In genomic region chrX:39309721-39310152, GRCh38 we compare ENCODE assay signal across 11 cellular contexts.
DNase-seq lines count a peak whose midpoint lies in the region; ATAC-seq, FAIRE-seq and TF ChIP-seq lines count a peak whose summit lies in the region.
"Had no signal": no experiment of that assay in that cellular context is flagged by ENCODE, and none has a peak within 500 bp of the region (broad histone marks: within the 10 kb centered on the region; RNA-seq: fewer than 3 reads in every experiment).

No MANE protein-coding gene starts in this region.

- TF ChIP-seq RAD21 in GM12878 (IDR thresholded peaks at IDR 0.05; ENCODE audit: insufficient read depth, low read depth, low read length) = no peak

- no peaks in the 10 kb centered on the region for H3K27me3 Mint-ChIP-seq in T-helper 2 cell treated with Interferon-gamma antibody and Interleukin-4, amounts not matched to agents 5 μg/mL and 100 μg/mL, for 36 hours (ENCODE audit: low read depth)

- RAD21 ChIA-PET in GM12878 (lab: Charles Lee; ENCODE audit: unreplicated experiment) = no interaction called here

- H4K20me1 ChIP-seq in GM12878 (ENCODE audit: control insufficient read depth, insufficient read depth) = no peaks in the 10 kb centered on the region

- peak overlapping the region; percentile 98 for H3K27ac Mint-ChIP-seq in T-helper 2 cell treated with Interferon-gamma antibody and Interleukin-4, amounts not matched to agents 5 μg/mL and 100 μg/mL, for 36 hours
- H3K27ac Mint-ChIP-seq: endodermal cell had no signal

- H3K4me1 Mint-ChIP-seq in T-helper 2 cell treated with Interferon-gamma antibody and Interleukin-4, amounts not matched to agents 5 μg/mL and 100 μg/mL, for 36 hours (ENCODE audit: low read depth) = peaks cover 52% of the 10 kb centered on the region

- TF ChIP-seq EP300 in GM12878 (IDR thresholded peaks at IDR 0.05; ENCODE audit: borderline replicate concordance in 1 of 2, control insufficient read depth in 1 of 2, low read depth in 2 of 2, low read length in 2 of 2) = no peak

- H3K36me3 Mint-ChIP-seq in T-helper 2 cell treated with Interferon-gamma antibody and Interleukin-4, amounts not matched to agents 5 μg/mL and 100 μg/mL, for 36 hours (ENCODE audit: low read depth) = peaks cover 21% of the 10 kb centered on the region

- no peaks in the 10 kb centered on the region for H3K27me3 ChIP-seq in GM12878 (replicated peaks in 1 of 2; ENCODE audit: control insufficient read depth in 2 of 2, insufficient read depth in 2 of 2, low read length in 1 of 2)
- H3K27me3 ChIP-seq: neutrophil had no signal

- intact Hi-C loops in GM12878 (cut with micrococcal nuclease; ENCODE audit: unreplicated experiment) = no loop called here

- H3K4me1 ChIP-seq in GM12878 (ENCODE audit: control insufficient read depth, insufficient read depth, low read length) = no peaks in the 10 kb centered on the region

- no peak overlapping the region for H3K4me3 ChIP-seq in GM12878

- ATAC-seq in GM12878 (no peak), GM18511 (IDR thresholded peaks at IDR 0.05; ENCODE audit: unreplicated experiment) (no peak), HG03342 (IDR thresholded peaks at IDR 0.05; ENCODE audit: unreplicated experiment) (no peak)

- WGBS in GM12878 (ENCODE audit: insufficient coverage, insufficient replicate concordance, low lambda C conversion rate, missing lambda C conversion rate) = 33% methylated on average over 7 of the region's 7 CpGs

- FAIRE-seq in GM12878 (lab: Jason Lieb, UNC) = no peak

- H3K36me3 ChIP-seq in GM12878 (ENCODE audit: control insufficient read depth in 2 of 2, insufficient read depth in 2 of 2, low read length in 1 of 2) = no peaks in the 10 kb centered on the region
- H3K36me3 ChIP-seq: neutrophil had no signal

- BruUV-seq in GM12878 (replicated peaks; lab: Mats Ljungman, UMichigan) = no TSS peak

- no peak for TF ChIP-seq CTCF in GM12878 (IDR thresholded peaks at IDR 0.05 in 2 of 3, conservative IDR thresholded peaks at IDR 0.05 in 1 of 3; ENCODE audit: control insufficient read depth in 2 of 3, extremely low read depth in 1 of 3, insufficient read depth in 1 of 3, low read depth in 3 of 3, low read length in 3 of 3)

- in situ Hi-C loops in GM12878 (cut with MboI) = no loop called here

- CTCF ChIA-PET in GM12878 (lab: Yijun Ruan, JAX) = interaction anchor here (0.7 kb wide), 1 partner anchor 300 kb away, joined by 3 read pairs; no protein-coding TSS in a partner anchor

- peak overlapping the region; percentile 87 for H3K4me3 Mint-ChIP-seq in T-helper 2 cell treated with Interferon-gamma antibody and Interleukin-4, amounts not matched to agents 5 μg/mL and 100 μg/mL, for 36 hours
- H3K4me3 Mint-ChIP-seq: endodermal cell had no signal

- SMC1A ChIA-PET in GM12878 (lab: Charles Lee; ENCODE audit: uncharacterized antibody, unreplicated experiment) = interaction anchor here (0.7 to 1.0 kb wide), 2 partner anchors 22 to 23 kb away, joined by 3 to 5 read pairs; no protein-coding TSS in a partner anchor

- H3K4me2 ChIP-seq in GM12878 (ENCODE audit: control insufficient read depth, insufficient read depth) = no peak overlapping the region

- DNase-seq in EH (ENCODE audit: low read depth) (peak; percentile 8), GM12878 (ENCODE audit: low read depth, low spot score) (no peak), non-pigmented ciliary epithelial cell (ENCODE audit: low read depth) (peak; percentile 11), AG20443 (ENCODE audit: low spot score) (no peak), putamen (ENCODE audit: low spot score) (no peak)
- DNase-seq in T-helper 2 cell treated with Interferon-gamma antibody and Interleukin-4, amounts not matched to agents 5 μg/mL and 100 μg/mL, for 36 hours (ENCODE audit: low spot score) = peak; percentile 54
- DNase-seq: endodermal cell, SIG-M5 had no signal

- H3K9me3 ChIP-seq in GM12878 (replicated peaks; ENCODE audit: control insufficient read depth, insufficient read depth, low read length) = no peaks in the 10 kb centered on the region; the same call in 2 of the 3 replicates
- H3K9me3 ChIP-seq: neutrophil had no signal

- no peak overlapping the region for H3K9ac ChIP-seq in GM12878 (ENCODE audit: control insufficient read depth, insufficient read depth, low read length)

- H2AFZ ChIP-seq in GM12878 (ENCODE audit: control insufficient read depth, low read depth, low read length) = no peak overlapping the region

- TF ChIP-seq POLR2A in GM12878 (IDR thresholded peaks at IDR 0.05; ENCODE audit: low read depth, low read length) = no peak

- H3K79me2 ChIP-seq in GM12878 (ENCODE audit: control insufficient read depth, insufficient read depth, low read length) = no peaks in the 10 kb centered on the region

- no peaks in the 10 kb centered on the region for H3K9me3 Mint-ChIP-seq in T-helper 2 cell treated with Interferon-gamma antibody and Interleukin-4, amounts not matched to agents 5 μg/mL and 100 μg/mL, for 36 hours

- no peak overlapping the region for H3K27ac ChIP-seq in GM12878 (ENCODE audit: control insufficient read depth, insufficient read depth)
- H3K27ac ChIP-seq: neutrophil had no signal

- POLR2A ChIA-PET in GM12878 (lab: Charles Lee) = interaction anchor here (0.7 kb wide), 1 partner anchor 147 kb away, joined by 4 read pairs; no protein-coding TSS in a partner anchor

TF ChIP-seq in GM12878, 131 proteins besides CTCF, POLR2A, EP300 and RAD21:
- 0 out of 4 replicates have a peak, but pooled peaks of 1 of the 2 experiments have one; percentile 28 for TF ChIP-seq BHLHE40 (IDR thresholded peaks at IDR 0.05; ENCODE audit: borderline replicate concordance in 1 of 2, low read depth in 2 of 2, low read length in 1 of 2)
- TF ChIP-seq NR2F1 (conservative IDR thresholded peaks at IDR 0.05) = 0 out of 2 replicates have a peak, but pooled peaks have one; percentile 29
- no peak for TF ChIP-seq RCOR1 (conservative IDR thresholded peaks at IDR 0.05; ENCODE audit: low read depth, low read length)

Comparison
In these comparisons a context has a peak if more than half of its experiments do, and no peak if none do; other contexts are left out.
1. DNase-seq: peak in EH (single experiment), T-helper 2 cell treated with Interferon-gamma antibody and Interleukin-4, amounts not matched to agents 5 μg/mL and 100 μg/mL, for 36 hours (single experiment) and non-pigmented ciliary epithelial cell (single experiment); none in GM12878 (single experiment), AG20443 (single experiment) and putamen (single experiment).